Comparison of ENCODE assay signal across 25 cellular contexts in genomic region chr14:40652089-40652691, GRCh38.
DNase-seq lines count a peak whose midpoint lies in the region; FAIRE-seq and TF ChIP-seq lines count a peak whose summit lies in the region.
"Had no signal": no experiment of that assay in that cellular context is flagged by ENCODE, and none has a peak within 500 bp of the region (broad histone marks: within the 10 kb centered on the region; RNA-seq: fewer than 3 reads in every experiment).

No MANE protein-coding gene starts in this region.

- H3K4me1 Mint-ChIP-seq in activated naive CD4-positive, alpha-beta T cell treated with anti-CD3 and anti-CD28 coated beads, Interleukin-2, amount 10 ng/mL, durations not matched to agents 7 days and 5 days: no peaks in the 10 kb centered on the region
- H3K4me1 Mint-ChIP-seq: B cell had no signal

- H3K4me3 ChIP-seq in HEK293 (ENCODE audit: low read depth, low read length): no peak overlapping the region
- H3K4me3 ChIP-seq: A549; BLaER1 treated with 17β-estradiol and CSF1 and Interleukin-3, amounts not matched to agents 10 nM and 100 nM; GM12878 had no signal

- CTCF ChIA-PET in activated naive CD4-positive, alpha-beta T cell treated with anti-CD3 and anti-CD28 coated beads, Interleukin-2, amount 10 ng/mL, durations not matched to agents 7 days and 5 days (lab: Charles Lee): no interaction called here
- CTCF ChIA-PET in HEK293 (lab: Yijun Ruan, JAX): no interaction called here

- no peaks in the 10 kb centered on the region for H3K27me3 Mint-ChIP-seq in activated naive CD4-positive, alpha-beta T cell treated with anti-CD3 and anti-CD28 coated beads, Interleukin-2, amount 10 ng/mL, durations not matched to agents 7 days and 5 days
- H3K27me3 Mint-ChIP-seq: B cell; CD4-positive, alpha-beta T cell had no signal

- no peaks in the 10 kb centered on the region for H3K36me3 Mint-ChIP-seq in activated naive CD4-positive, alpha-beta T cell treated with anti-CD3 and anti-CD28 coated beads, Interleukin-2, amount 10 ng/mL, durations not matched to agents 7 days and 5 days
- H3K36me3 Mint-ChIP-seq: CD8-positive, alpha-beta T cell had no signal

- H3K27ac ChIP-seq in HEK293 (ENCODE audit: extremely low read depth, low read depth, low read length): no peak overlapping the region
- H3K27ac ChIP-seq: A549; BLaER1 treated with 17β-estradiol and CSF1 and Interleukin-3, amounts not matched to agents 10 nM and 100 nM; C4-2B had no signal

- H3K4me3 Mint-ChIP-seq in activated naive CD4-positive, alpha-beta T cell treated with anti-CD3 and anti-CD28 coated beads, Interleukin-2, amount 10 ng/mL, durations not matched to agents 7 days and 5 days: no peak overlapping the region
- H3K4me3 Mint-ChIP-seq: B cell; CD4-positive, alpha-beta T cell; CD8-positive, alpha-beta T cell had no signal

- peak overlapping the region; percentile 49 for H3K27ac Mint-ChIP-seq in activated naive CD4-positive, alpha-beta T cell treated with anti-CD3 and anti-CD28 coated beads, Interleukin-2, amount 10 ng/mL, durations not matched to agents 7 days and 5 days
- H3K27ac Mint-ChIP-seq: B cell; CD4-positive, alpha-beta T cell; CD8-positive, alpha-beta T cell had no signal

- FAIRE-seq in A204.1 (lab: Jason Lieb, UNC) (peak; percentile 68), frontal cortex (lab: Jason Lieb, UNC) (peak; percentile 39)
- FAIRE-seq: A549, D721Med, GM12878, GM12892, GM18507 had no signal

- H3K36me3 ChIP-seq in HEK293 (ENCODE audit: control insufficient read depth in 2 of 2, insufficient read depth in 1 of 2, low read length in 2 of 2): no peaks in the 10 kb centered on the region
- H3K36me3 ChIP-seq: BLaER1 treated with 17β-estradiol and CSF1 and Interleukin-3, amounts not matched to agents 10 nM and 100 nM had no signal

- POLR2A ChIA-PET in HEK293 (lab: Yijun Ruan, JAX): no interaction called here

- no peak for TF ChIP-seq CTCF in HEK293 (tag by site-specific recombination; IDR thresholded peaks at IDR 0.05)

- no peaks in the 10 kb centered on the region for H3K4me1 ChIP-seq in HEK293 (ENCODE audit: control insufficient read depth, insufficient read depth, low read length)
- H3K4me1 ChIP-seq: A549; BLaER1 treated with 17β-estradiol and CSF1 and Interleukin-3, amounts not matched to agents 10 nM and 100 nM; Caco-2 had no signal

- no peak for DNase-seq in activated naive CD4-positive, alpha-beta T cell treated with anti-CD3 and anti-CD28 coated beads, Interleukin-2, amount 10 ng/mL, durations not matched to agents 7 days and 5 days
- no peak for DNase-seq in activated naive CD4-positive, alpha-beta T cell treated with Interleukin-2 at 50 U/mL for 16 hours
- DNase-seq in frontal cortex (ENCODE audit: low spot score in 2 of 2) (no peak), amygdala (lab: John Stamatoyannopoulos, UW) (no peak), DMS79 (lab: John Stamatoyannopoulos, UW) (no peak), globus pallidus (ENCODE audit: low spot score) (no peak)
- DNase-seq: 8988T; AML-193; Caco-2; Calu3; CD4-positive, alpha-beta T cell; CD8-positive, alpha-beta T cell; DND-41; EL; GDM1 had no signal

- no peaks in the 10 kb centered on the region for H3K9me3 ChIP-seq in HEK293 (ENCODE audit: control insufficient read depth, insufficient read depth, low read depth, low read length)
- H3K9me3 ChIP-seq: A549; BLaER1 treated with 17β-estradiol and CSF1 and Interleukin-3, amounts not matched to agents 10 nM and 100 nM; Caco-2 had no signal

- no peaks in the 10 kb centered on the region for H3K9me3 Mint-ChIP-seq in activated naive CD4-positive, alpha-beta T cell treated with anti-CD3 and anti-CD28 coated beads, Interleukin-2, amount 10 ng/mL, durations not matched to agents 7 days and 5 days
- H3K9me3 Mint-ChIP-seq: CD4-positive, alpha-beta T cell had no signal

TF ChIP-seq in HEK293, 187 proteins besides CTCF, POLR2A, EP300 and RAD21:
- TF ChIP-seq ZNF366 (tag by site-specific recombination; conservative IDR thresholded peaks at IDR 0.05): peak; percentile 68; the same call in 1 of the 2 replicates
- TF ChIP-seq ZNF16 (tag by site-specific recombination; IDR thresholded peaks at IDR 0.05; ENCODE audit: low read depth): no peak
- no peak for TF ChIP-seq ZNF777 (tag by site-specific recombination; IDR thresholded peaks at IDR 0.05; ENCODE audit: borderline replicate concordance)
- no peak for TF ChIP-seq ZNF175 (tag by site-specific recombination; IDR thresholded peaks at IDR 0.05)
- no peak for TF ChIP-seq SP2 (tag by site-specific recombination; IDR thresholded peaks at IDR 0.05)
- no peak for TF ChIP-seq ZNF530 (tag by site-specific recombination; IDR thresholded peaks at IDR 0.05; ENCODE audit: low read depth)
- no peak for TF ChIP-seq ZNF223 (tag by site-specific recombination; IDR thresholded peaks at IDR 0.05)
